ENCODE assay signal across 8 cellular contexts in the genomic region with DNA sequence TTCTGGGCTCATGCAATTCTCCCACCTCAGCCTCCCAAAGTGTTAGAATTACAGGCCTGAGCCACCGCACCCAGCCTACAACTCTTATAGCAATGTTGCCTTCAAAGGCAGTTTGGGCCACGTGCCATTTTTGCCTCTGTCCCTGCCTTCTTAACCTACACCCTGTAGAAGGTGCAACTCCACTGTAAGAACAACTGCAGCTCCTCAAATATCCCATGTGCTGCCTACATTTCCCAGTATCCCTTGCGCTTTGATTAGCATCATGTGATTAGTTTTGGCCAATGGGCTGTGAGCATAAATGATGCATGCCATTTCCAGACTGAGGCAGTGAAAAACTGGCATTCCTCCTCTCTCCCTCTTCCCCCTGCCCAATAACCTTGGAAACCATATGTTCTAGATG.
DNase-seq lines count a peak whose midpoint lies in the region; ATAC-seq and TF ChIP-seq lines count a peak whose summit lies in the region.

No MANE protein-coding gene starts in this region.

- H3K27me3 Mint-ChIP-seq in osteocyte (ENCODE audit: unreplicated experiment): peaks cover 10% of the 10 kb centered on the region

- no peak overlapping the region for H3K27ac Mint-ChIP-seq in osteocyte (ENCODE audit: unreplicated experiment)

- H3K9me3 Mint-ChIP-seq in osteocyte (ENCODE audit: unreplicated experiment): no peaks in the 10 kb centered on the region

- H3K4me1 Mint-ChIP-seq in osteocyte (ENCODE audit: unreplicated experiment): no peaks in the 10 kb centered on the region

- no peak for TF ChIP-seq POLR2A in erythroblast (IDR thresholded peaks at IDR 0.05; ENCODE audit: low read length)

- H3K36me3 Mint-ChIP-seq in osteocyte (ENCODE audit: unreplicated experiment): no peaks in the 10 kb centered on the region

- no peak for TF ChIP-seq CTCF in osteocyte (IDR thresholded peaks at IDR 0.05)

- H3K4me3 Mint-ChIP-seq in osteocyte (ENCODE audit: unreplicated experiment): no peak overlapping the region

- ATAC-seq in HG03342 (IDR thresholded peaks at IDR 0.05; ENCODE audit: unreplicated experiment): no peak

- DNase-seq in CD1c-positive myeloid dendritic cell (ENCODE audit: extremely low spot score) (peak; percentile 3), ELF-1 (ENCODE audit: low read depth, low spot score) (peak; percentile 57), NCI-H82 treated with DMSO at 0.1 percent for 48 hours (lab: John Stamatoyannopoulos, UW; ENCODE audit: unreplicated experiment) (peak; percentile 69), erythroblast (lab: John Stamatoyannopoulos, UW) (peak; percentile 30 to 48), osteocyte (ENCODE audit: extremely low spot score, unreplicated experiment) (no peak), islet precursor cell (no peak), DMS153 (lab: John Stamatoyannopoulos, UW) (no peak)

Comparison
In these comparisons a context has a peak if more than half of its experiments do, and no peak if none do; other contexts are left out.
1. DNase-seq: peak in CD1c-positive myeloid dendritic cell (single experiment), ELF-1 (single experiment), NCI-H82 treated with DMSO at 0.1 percent for 48 hours (single experiment) and erythroblast (2 of 2); none in osteocyte (single experiment), islet precursor cell (single experiment) and DMS153 (single experiment).